15 cellular contexts compared by ENCODE assay signal in genomic region chr5:33049845-33050244, GRCh38.
DNase-seq lines count a peak whose midpoint lies in the region; ATAC-seq, FAIRE-seq and TF ChIP-seq lines count a peak whose summit lies in the region.
"Had no signal": no experiment of that assay in that cellular context is flagged by ENCODE, and none has a peak within 500 bp of the region (broad histone marks: within the 10 kb centered on the region; RNA-seq: fewer than 3 reads in every experiment).

No MANE protein-coding gene starts in this region.

- ATAC-seq in GM19397 (IDR thresholded peaks at IDR 0.05; ENCODE audit: unreplicated experiment) = no peak
- ATAC-seq: activated CD8-positive, alpha-beta T cell treated with anti-CD3 and anti-CD28 coated beads, Interleukin-2, amount 10 ng/mL, durations not matched to agents 7 days and 5 days; body of pancreas; Right ventricle myocardium inferior had no signal

- whole genome bisulfite sequencing in trophoblast cell (ENCODE audit: extremely low coverage, insufficient coverage, insufficient read length) = no CpG with 5 or more reads among the region's 2 CpGs
- WGBS in sigmoid colon, 2 donors = 89 to 90% methylated on average over 2 of the region's 2 CpGs

- H3K27me3 ChIP-seq in trophoblast cell (ENCODE audit: insufficient read depth, low read length) = no peaks in the 10 kb centered on the region
- no peaks in the 10 kb centered on the region for H3K27me3 ChIP-seq in sigmoid colon
- H3K27me3 ChIP-seq: body of pancreas, transverse colon had no signal

- no peaks in the 10 kb centered on the region for H3K79me2 ChIP-seq in trophoblast cell (ENCODE audit: control insufficient read depth, insufficient read depth, low read length, poor library complexity)

- H3K4ac ChIP-seq in trophoblast cell (ENCODE audit: low read depth, low read length) = no peak overlapping the region

- DNase-seq in EL = peak; percentile 95
- peak; percentile 91 for DNase-seq in RCC 7860 (ENCODE audit: low spot score)
- peak; percentile 80 for DNase-seq in epithelial cell of prostate (ENCODE audit: low read depth, low spot score)
- peak; percentile 40 to 42 for DNase-seq in trophoblast cell
- no peak for DNase-seq in NCI-H1417 (lab: John Stamatoyannopoulos, UW)
- DNase-seq in NCI-H187 (lab: John Stamatoyannopoulos, UW) = no peak
- DNase-seq in sigmoid colon = no peak
- DNase-seq: activated CD8-positive, alpha-beta T cell treated with anti-CD3 and anti-CD28 coated beads, Interleukin-2, amount 10 ng/mL, durations not matched to agents 7 days and 5 days; NCI-H1694; stimulated activated CD4-positive, alpha-beta T cell treated with anti-CD3 and anti-CD28 coated beads, Interleukin-2, amount 100 ng/mL, for 48 hours; transverse colon had no signal

- H3K36me3 ChIP-seq in trophoblast cell (ENCODE audit: control insufficient read depth in 1 of 2, insufficient read depth in 2 of 2, low read length in 2 of 2) = no peaks in the 10 kb centered on the region
- H3K36me3 ChIP-seq in sigmoid colon = no peaks in the 10 kb centered on the region
- H3K36me3 ChIP-seq: transverse colon had no signal

- no peaks in the 10 kb centered on the region for H3K79me1 ChIP-seq in trophoblast cell (ENCODE audit: low read length)

- no peak overlapping the region for H2BK12ac ChIP-seq in trophoblast cell (ENCODE audit: low read length)

- no peak overlapping the region for H3K14ac ChIP-seq in trophoblast cell (ENCODE audit: low read length)

- H3K27ac ChIP-seq in epithelial cell of prostate = peak overlapping the region; percentile 71
- H3K27ac ChIP-seq in trophoblast cell (ENCODE audit: low read depth, low read length) = no peak overlapping the region
- H3K27ac ChIP-seq in sigmoid colon = no peak overlapping the region
- H3K27ac ChIP-seq: body of pancreas, HL-60, transverse colon had no signal

- peak; percentile 86 for FAIRE-seq in RCC 7860 (lab: Jason Lieb, UNC)

- TF ChIP-seq POLR2A in sigmoid colon (IDR thresholded peaks at IDR 0.05) = no peak

- TF ChIP-seq EP300 in sigmoid colon (IDR thresholded peaks at IDR 0.05) = no peak

- H2AK5ac ChIP-seq in trophoblast cell (ENCODE audit: low read length) = no peak overlapping the region

- H3K23ac ChIP-seq in trophoblast cell (ENCODE audit: low read length) = no peak overlapping the region

- intact Hi-C loops in sigmoid colon (cut with DNase I) = no loop called here

- H4K12ac ChIP-seq in trophoblast cell (ENCODE audit: low read depth, low read length) = no peak overlapping the region

- H2BK120ac ChIP-seq in trophoblast cell (ENCODE audit: insufficient read depth, low read length, poor library complexity) = no peak overlapping the region

- no peak overlapping the region for H3K4me3 ChIP-seq in trophoblast cell (ENCODE audit: low read depth, low read length)
- no peak overlapping the region for H3K4me3 ChIP-seq in sigmoid colon
- H3K4me3 ChIP-seq: body of pancreas, transverse colon had no signal

- H3K9ac ChIP-seq in trophoblast cell (ENCODE audit: low read length) = no peak overlapping the region

- H3K9me3 ChIP-seq in trophoblast cell (ENCODE audit: insufficient read depth, low read depth, low read length) (no peaks in the 10 kb centered on the region), sigmoid colon (peaks cover 0 to 5% (median 1%) of the 10 kb centered on the region in 4 donors)
- H3K9me3 ChIP-seq: body of pancreas had no signal

- no peak overlapping the region for H4K8ac ChIP-seq in trophoblast cell (ENCODE audit: low read depth, low read length)

- no peak for TF ChIP-seq CTCF in sigmoid colon (IDR thresholded peaks at IDR 0.05)

- no peak overlapping the region for H2BK5ac ChIP-seq in trophoblast cell (ENCODE audit: low read depth, low read length, poor library complexity)

- no peak overlapping the region for H2AFZ ChIP-seq in trophoblast cell (ENCODE audit: insufficient read depth, low read length, poor library complexity)

- no peak overlapping the region for H3K18ac ChIP-seq in trophoblast cell (ENCODE audit: low read length)

- peaks cover 0 to 5% of the 10 kb centered on the region in 2 experiments for H3K4me1 ChIP-seq in trophoblast cell (ENCODE audit: control insufficient read depth in 1 of 2, insufficient read depth in 2 of 2, low read length in 2 of 2)
- H3K4me1 ChIP-seq in sigmoid colon = no peaks in the 10 kb centered on the region
- H3K4me1 ChIP-seq: body of pancreas, transverse colon had no signal

- no peak overlapping the region for H4K91ac ChIP-seq in trophoblast cell (ENCODE audit: low read depth, low read length)

- H3K4me2 ChIP-seq in trophoblast cell (ENCODE audit: low read length) = no peak overlapping the region

Comparison
In these comparisons a context has a peak if more than half of its experiments do, and no peak if none do; other contexts are left out.
1. DNase-seq: peak in EL (single experiment), RCC 7860 (single experiment), epithelial cell of prostate (single experiment) and trophoblast cell (2 of 2); none in NCI-H1417 (0 of 3), NCI-H187 (0 of 2) and sigmoid colon (single experiment).